8 cellular contexts compared by ENCODE assay signal in the genomic region with DNA sequence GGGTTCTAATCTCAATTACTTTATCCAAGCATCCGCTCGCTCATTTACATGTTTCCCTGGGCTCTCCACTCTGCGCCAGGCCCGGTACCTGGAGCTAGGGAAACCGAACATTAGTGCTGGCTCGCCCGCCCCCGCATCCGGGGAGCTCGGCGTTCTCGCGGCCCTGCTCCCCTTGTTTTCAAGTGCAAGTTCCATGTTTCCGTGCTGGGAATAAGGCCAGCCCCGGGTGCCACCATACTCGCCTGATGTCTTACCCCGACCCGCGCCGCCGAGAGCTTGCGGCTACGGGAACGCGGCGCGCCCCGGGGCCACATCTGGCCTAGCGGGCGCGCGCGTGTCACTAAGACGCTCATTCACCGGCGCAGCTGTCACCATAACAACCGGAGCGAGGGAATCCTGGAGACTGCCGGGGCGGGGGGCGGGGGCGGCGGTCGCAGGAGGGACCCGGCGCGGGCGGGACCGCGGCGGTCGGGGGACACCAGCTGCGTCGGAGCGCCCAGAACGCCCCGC. TPM values are rescaled to one million over a fixed set of nuclear protein-coding genes. Genes with fewer than 3 reads are reported as not detected.
DNase-seq lines count a peak whose midpoint lies in the region; ATAC-seq, FAIRE-seq and TF ChIP-seq lines count a peak whose summit lies in the region.

A gene with protein sequence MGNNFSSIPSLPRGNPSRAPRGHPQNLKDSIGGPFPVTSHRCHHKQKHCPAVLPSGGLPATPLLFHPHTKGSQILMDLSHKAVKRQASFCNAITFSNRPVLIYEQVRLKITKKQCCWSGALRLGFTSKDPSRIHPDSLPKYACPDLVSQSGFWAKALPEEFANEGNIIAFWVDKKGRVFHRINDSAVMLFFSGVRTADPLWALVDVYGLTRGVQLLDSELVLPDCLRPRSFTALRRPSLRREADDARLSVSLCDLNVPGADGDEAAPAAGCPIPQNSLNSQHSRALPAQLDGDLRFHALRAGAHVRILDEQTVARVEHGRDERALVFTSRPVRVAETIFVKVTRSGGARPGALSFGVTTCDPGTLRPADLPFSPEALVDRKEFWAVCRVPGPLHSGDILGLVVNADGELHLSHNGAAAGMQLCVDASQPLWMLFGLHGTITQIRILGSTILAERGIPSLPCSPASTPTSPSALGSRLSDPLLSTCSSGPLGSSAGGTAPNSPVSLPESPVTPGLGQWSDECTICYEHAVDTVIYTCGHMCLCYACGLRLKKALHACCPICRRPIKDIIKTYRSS (plus strand): TSS at position 344 of the 510 bp plus-strand sequence. CDS start 683 bp downstream, outside the sequence.

- no peak for TF ChIP-seq POLR2A in GM12892 (IDR thresholded peaks at IDR 0.05; ENCODE audit: low read depth, low read length)

- no peaks in the 10 kb centered on the region for H3K36me3 Mint-ChIP-seq in stimulated activated naive CD8-positive, alpha-beta T cell treated with anti-CD3 and anti-CD28 coated beads, Interleukin-15, Interleukin-2, amounts not matched to agents 100 ng/mL and 50 ng/mL, for 24 hours (ENCODE audit: low read depth)

- ATAC-seq in lung (ENCODE audit: insufficient read depth, low FRiP score) (no peak), GM19023 (IDR thresholded peaks at IDR 0.05; ENCODE audit: unreplicated experiment) (no peak)

- no peak for TF ChIP-seq CTCF in lung (IDR thresholded peaks at IDR 0.05; ENCODE audit: control extremely low read depth, extremely low read depth)

- H3K4me3 ChIP-seq in NT2/D1 (ENCODE audit: insufficient read length, low read depth): peak within 1 kb of the TSS; percentile 55
- H3K4me3 ChIP-seq in lung: peak within 1 kb of the TSS; percentile 16

- peaks cover 26% of the 10 kb centered on the region for H3K4me1 Mint-ChIP-seq in stimulated activated naive CD8-positive, alpha-beta T cell treated with anti-CD3 and anti-CD28 coated beads, Interleukin-15, Interleukin-2, amounts not matched to agents 100 ng/mL and 50 ng/mL, for 24 hours (ENCODE audit: low read depth)

- H3K27me3 Mint-ChIP-seq in stimulated activated naive CD8-positive, alpha-beta T cell treated with anti-CD3 and anti-CD28 coated beads, Interleukin-15, Interleukin-2, amounts not matched to agents 100 ng/mL and 50 ng/mL, for 24 hours: peaks cover 54% of the 10 kb centered on the region

- no peak for FAIRE-seq in GM12892 (lab: Jason Lieb, UNC)

- H3K9me3 ChIP-seq in NT2/D1 (ENCODE audit: insufficient read depth, low read length): no peaks in the 10 kb centered on the region
- H3K9me3 ChIP-seq in lung (ENCODE audit: control insufficient read depth in 2 of 2, insufficient read depth in 1 of 2, low read length in 1 of 2): no peaks in the 10 kb centered on the region

- peak within 1 kb of the TSS; percentile 56 for H3K9ac ChIP-seq in NT2/D1 (ENCODE audit: insufficient read length, low read depth)

- H3K9me3 Mint-ChIP-seq in stimulated activated naive CD8-positive, alpha-beta T cell treated with anti-CD3 and anti-CD28 coated beads, Interleukin-15, Interleukin-2, amounts not matched to agents 100 ng/mL and 50 ng/mL, for 24 hours: no peaks in the 10 kb centered on the region

- 3 to 4% methylated on average over 54 to 57 of the region's 57 CpGs for WGBS in lung, 2 donors

- H3K27ac ChIP-seq in lung (ENCODE audit: low read depth in 1 of 2, low read length in 1 of 2): no peak within 1 kb of the TSS

- no peak within 1 kb of the TSS for H3K27ac Mint-ChIP-seq in stimulated activated naive CD8-positive, alpha-beta T cell treated with anti-CD3 and anti-CD28 coated beads, Interleukin-15, Interleukin-2, amounts not matched to agents 100 ng/mL and 50 ng/mL, for 24 hours

- H3K4me1 ChIP-seq in NT2/D1 (ENCODE audit: insufficient read depth, insufficient read length) (peaks cover 15% of the 10 kb centered on the region), lung (ENCODE audit: control insufficient read depth in 2 of 2, insufficient read depth in 2 of 2, low read length in 2 of 2) (peaks cover 0 to 12% of the 10 kb centered on the region in 2 donors)

- peak within 1 kb of the TSS; percentile 76 for H3K4me3 Mint-ChIP-seq in stimulated activated naive CD8-positive, alpha-beta T cell treated with anti-CD3 and anti-CD28 coated beads, Interleukin-15, Interleukin-2, amounts not matched to agents 100 ng/mL and 50 ng/mL, for 24 hours

- no peaks in the 10 kb centered on the region for H3K36me3 ChIP-seq in NT2/D1 (ENCODE audit: insufficient read depth, insufficient read length, low read length)
- no peaks in the 10 kb centered on the region for H3K36me3 ChIP-seq in lung (ENCODE audit: control insufficient read depth in 2 of 2, insufficient read depth in 2 of 2, low read length in 2 of 2)

- H3K27me3 ChIP-seq in NT2/D1 (ENCODE audit: insufficient read depth, insufficient read length): peaks cover 41% of the 10 kb centered on the region
- peaks cover 3% of the 10 kb centered on the region for H3K27me3 ChIP-seq in lung (ENCODE audit: control insufficient read depth, insufficient read depth)

- DNase-seq in GM12892 (ENCODE audit: insufficient read length) (peak; percentile 41), NT2/D1 (ENCODE audit: low read depth, low spot score) (no peak), cerebellar cortex (ENCODE audit: low spot score) (peak; percentile 48), lung (ENCODE audit: low spot score) (no peak), DMS114 treated with DMSO at 0.1 percent for 48 hours (lab: John Stamatoyannopoulos, UW; ENCODE audit: unreplicated experiment) (no peak)
- no peak for DNase-seq in effector CD4-positive, alpha-beta T cell

RNA-seq across cellular contexts. Expression of the gene that starts here (rescaled TPM):
- 0.36 TPM for polyA plus RNA-seq in GM12892 (2012; ENCODE audit: missing spikeins)
- total RNA-seq in lung: under 1 TPM; 0.14 to 0.80 TPM
- 1 to 10 TPM in 1 of 2 donors, under 1 TPM in 1; 0.69 to 2.0 TPM for polyA plus RNA-seq in lung

Comparison
In these comparisons a context has a peak if more than half of its experiments do, and no peak if none do; other contexts are left out.
1. DNase-seq: peak in GM12892 (single experiment) and cerebellar cortex (single experiment); none in NT2/D1 (single experiment), lung (single experiment), effector CD4-positive, alpha-beta T cell (single experiment) and DMS114 treated with DMSO at 0.1 percent for 48 hours (single experiment).